In the genomic region with DNA sequence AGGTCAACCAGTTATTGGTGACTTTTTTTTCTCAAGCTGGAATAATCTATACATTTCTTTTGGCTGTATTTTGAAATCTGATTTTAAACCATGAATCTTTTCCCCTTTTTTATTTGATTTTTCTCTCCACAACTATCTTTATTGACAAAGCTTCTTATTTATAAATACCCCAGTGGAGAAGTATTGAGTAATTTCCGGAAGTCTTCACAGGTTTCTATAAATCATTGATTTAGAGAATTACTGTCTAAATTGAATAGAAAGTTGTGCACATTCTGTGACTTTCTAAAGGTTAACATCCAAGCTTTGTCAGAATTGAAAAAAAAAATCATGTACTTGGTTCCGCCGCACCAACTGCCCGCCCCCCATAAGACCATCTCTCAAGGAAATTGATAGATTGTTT, we compare ENCODE assay signal across 19 cellular contexts.
"Had no signal": no experiment of that assay in that cellular context is flagged by ENCODE, and none has a peak within 500 bp of the region (broad histone marks: within the 10 kb centered on the region; RNA-seq: fewer than 3 reads in every experiment).

No MANE protein-coding gene starts in this region.

- H3K27ac ChIP-seq: breast epithelium, coronary artery, gastroesophageal sphincter, heart left ventricle, left ventricle myocardium inferior, prostate gland, SJSA1, skin epidermis, thyroid gland had no signal

- H3K9me3 Mint-ChIP-seq: stimulated activated memory B cell treated with anti-CD40 and anti-IgM and Interleukin-4, amounts not matched to agents 10 μg/mL and 1 μg/mL and 100 μg/mL, for 72 hours; T-helper 2 cell treated with Interferon-gamma antibody and Interleukin-4, amounts not matched to agents 5 μg/mL and 100 μg/mL, for 36 hours had no signal

- DNase-seq: activated CD4-positive, alpha-beta T cell treated with anti-CD3 and anti-CD28 coated beads, Interleukin-2, amount 50 U/mL, for 1 hour; activated CD4-positive, CD25-positive, alpha-beta regulatory T cell treated with anti-CD3 and anti-CD28 coated beads, Interleukin-2, amount 50 U/mL, for 72 hours; activated naive CD4-positive, alpha-beta T cell treated with anti-CD3 and anti-CD28 coated beads, Interleukin-2, amount 50 U/mL, for 16 hours; aorta; heart left ventricle; kidney glomerular epithelial cell; left ventricle myocardium inferior; right cardiac atrium; stimulated activated CD4-positive, alpha-beta T cell treated with anti-CD3 and anti-CD28 coated beads, Interleukin-4, amount 100 ng/mL, for 24 hours; thyroid gland had no signal

- H3K4me3 Mint-ChIP-seq: stimulated activated memory B cell treated with anti-CD40 and anti-IgM and Interleukin-4, amounts not matched to agents 10 μg/mL and 1 μg/mL and 100 μg/mL, for 72 hours; T-helper 2 cell treated with Interferon-gamma antibody and Interleukin-4, amounts not matched to agents 5 μg/mL and 100 μg/mL, for 36 hours had no signal

- H3K4me1 Mint-ChIP-seq: stimulated activated memory B cell treated with anti-CD40 and anti-IgM and Interleukin-4, amounts not matched to agents 10 μg/mL and 1 μg/mL and 100 μg/mL, for 72 hours had no signal

- ATAC-seq: esophagus mucosa; gastroesophageal sphincter; heart left ventricle; right cardiac atrium; stimulated activated memory B cell treated with anti-CD40 and anti-IgM and Interleukin-4, amounts not matched to agents 10 μg/mL and 1 μg/mL and 100 μg/mL, for 72 hours had no signal

- H3K9me3 ChIP-seq: breast epithelium, gastroesophageal sphincter, heart left ventricle, left ventricle myocardium inferior, prostate gland, SJSA1, thyroid gland had no signal

- H3K4me1 ChIP-seq: breast epithelium, gastroesophageal sphincter, heart left ventricle, prostate gland, thyroid gland had no signal

- H3K4me3 ChIP-seq: breast epithelium, coronary artery, gastroesophageal sphincter, heart left ventricle, left ventricle myocardium inferior, prostate gland, SJSA1, skin epidermis, thyroid gland had no signal

- H3K27me3 Mint-ChIP-seq: stimulated activated memory B cell treated with anti-CD40 and anti-IgM and Interleukin-4, amounts not matched to agents 10 μg/mL and 1 μg/mL and 100 μg/mL, for 72 hours had no signal

- H3K27me3 ChIP-seq: breast epithelium, gastroesophageal sphincter, heart left ventricle, SJSA1, thyroid gland had no signal

- H3K36me3 ChIP-seq: prostate gland had no signal

- H3K27ac Mint-ChIP-seq: stimulated activated memory B cell treated with anti-CD40 and anti-IgM and Interleukin-4, amounts not matched to agents 10 μg/mL and 1 μg/mL and 100 μg/mL, for 72 hours; T-helper 2 cell treated with Interferon-gamma antibody and Interleukin-4, amounts not matched to agents 5 μg/mL and 100 μg/mL, for 36 hours had no signal
